In genomic region chr7:96823274-96823673, GRCh38 we compare ENCODE assay signal across 11 cellular contexts.
DNase-seq lines count a peak whose midpoint lies in the region; ATAC-seq, FAIRE-seq and TF ChIP-seq lines count a peak whose summit lies in the region.
"Had no signal": no experiment of that assay in that cellular context is flagged by ENCODE, and none has a peak within 500 bp of the region (broad histone marks: within the 10 kb centered on the region; RNA-seq: fewer than 3 reads in every experiment).

No MANE protein-coding gene starts in this region.

- H3K27me3 Mint-ChIP-seq in CD4-positive, alpha-beta T cell = peaks cover 57% of the 10 kb centered on the region

- H3K9ac ChIP-seq in keratinocyte (ENCODE audit: control insufficient read depth, extremely low read depth, insufficient read depth, low read length) = no peak overlapping the region

- H3K4me3 Mint-ChIP-seq in CD4-positive, alpha-beta T cell = no peak overlapping the region

- H3K4me3 ChIP-seq in keratinocyte (ENCODE audit: control insufficient read depth in 2 of 3, extremely low read depth in 1 of 3, insufficient read depth in 2 of 3, low read depth in 1 of 3, low read length in 3 of 3) (no peak overlapping the region), ascending aorta (no peak overlapping the region), mucosa of descending colon (no peak overlapping the region)

- peak overlapping the region; percentile 36 for H3K4me2 ChIP-seq in keratinocyte (ENCODE audit: control insufficient read depth, extremely low read depth, insufficient read depth, low read depth, low read length)

- H3K9me3 ChIP-seq in keratinocyte (ENCODE audit: control insufficient read depth, low read depth, low read length) (no peaks in the 10 kb centered on the region), ascending aorta (no peaks in the 10 kb centered on the region), mucosa of descending colon (no peaks in the 10 kb centered on the region)
- no peaks in the 10 kb centered on the region for H3K9me3 ChIP-seq in CD4-positive, alpha-beta T cell (ENCODE audit: control insufficient read depth, low read length)

- ATAC-seq in GM21786 (IDR thresholded peaks at IDR 0.05; ENCODE audit: unreplicated experiment) (no peak), mucosa of descending colon (no peak)
- no peak for ATAC-seq in CD4-positive, alpha-beta T cell (ENCODE audit: poor library complexity)

- no peak overlapping the region for H3K27ac Mint-ChIP-seq in CD4-positive, alpha-beta T cell

- H3K4me1 Mint-ChIP-seq in CD4-positive, alpha-beta T cell (ENCODE audit: low read depth) = no peaks in the 10 kb centered on the region

- no peaks in the 10 kb centered on the region for H3K9me1 ChIP-seq in keratinocyte (ENCODE audit: control insufficient read depth, extremely low read depth, insufficient read depth, low read length)

- no peaks in the 10 kb centered on the region for H3K27me3 ChIP-seq in keratinocyte (ENCODE audit: control insufficient read depth, extremely low read depth, insufficient read depth, low read length)
- H3K27me3 ChIP-seq in ascending aorta = no peaks in the 10 kb centered on the region
- peaks cover 20% of the 10 kb centered on the region for H3K27me3 ChIP-seq in CD4-positive, alpha-beta T cell (ENCODE audit: control insufficient read depth, insufficient read depth, low read length)

- DNase-seq in Caki2 (ENCODE audit: low read depth) = peak; percentile 23
- DNase-seq in HPDE6-E6E7 (ENCODE audit: extremely low spot score) = peak; percentile 33
- peak; percentile 2 for DNase-seq in amniotic epithelial cell (ENCODE audit: low read depth)
- DNase-seq in keratinocyte (ENCODE audit: low read depth, low spot score) = peak; percentile 48
- no peak for DNase-seq in ascending aorta (ENCODE audit: low spot score in 2 of 2)
- no peak for DNase-seq in mucosa of descending colon
- DNase-seq in CD4-positive, alpha-beta T cell = no peak
- DNase-seq: activated naive CD4-positive, alpha-beta T cell treated with anti-CD3 and anti-CD28 coated beads, Interleukin-2, amount 50 U/mL, for 16 hours; NCI-H2029; stimulated activated CD4-positive, alpha-beta T cell treated with anti-CD3 and anti-CD28 coated beads, Interleukin-2, amount 100 ng/mL, for 24 hours had no signal

- POLR2A ChIA-PET in CD4-positive, alpha-beta T cell (lab: Charles Lee) = no interaction called here

- H3K27ac ChIP-seq in keratinocyte (ENCODE audit: control insufficient read depth, insufficient read depth, low read length) = peak overlapping the region; percentile 42
- no peak overlapping the region for H3K27ac ChIP-seq in ascending aorta
- no peak overlapping the region for H3K27ac ChIP-seq in CD4-positive, alpha-beta T cell (ENCODE audit: low read depth, low read length)

- no peaks in the 10 kb centered on the region for H3K79me2 ChIP-seq in keratinocyte (ENCODE audit: control insufficient read depth, insufficient read depth, low read length)

- CTCF ChIA-PET in CD4-positive, alpha-beta T cell (lab: Charles Lee) = no interaction called here

- TF ChIP-seq CTCF in keratinocyte (optimal IDR thresholded peaks at IDR 0.05 in 1 of 3, IDR thresholded peaks at IDR 0.05 in 1 of 3, conservative IDR thresholded peaks at IDR 0.05 in 1 of 3; ENCODE audit: extremely low read depth in 1 of 3, insufficient read depth in 2 of 3, low read length in 3 of 3) = no peak
- no peak for TF ChIP-seq CTCF in ascending aorta (IDR thresholded peaks at IDR 0.05)
- TF ChIP-seq CTCF in mucosa of descending colon (IDR thresholded peaks at IDR 0.05) = no peak
- TF ChIP-seq CTCF in CD4-positive, alpha-beta T cell (IDR thresholded peaks at IDR 0.05) = no peak

- intact Hi-C loops in ascending aorta (cut with DNase I) (no loop called here), mucosa of descending colon (cut with DNase I, micrococcal nuclease) (no loop called here)
- intact Hi-C loops in CD4-positive, alpha-beta T cell (cut with DNase I, micrococcal nuclease) = no loop called here

- no peaks in the 10 kb centered on the region for H3K36me3 ChIP-seq in keratinocyte (ENCODE audit: control insufficient read depth in 2 of 2, extremely low read depth in 1 of 2, insufficient read depth in 2 of 2, low read length in 2 of 2)
- no peaks in the 10 kb centered on the region for H3K36me3 ChIP-seq in ascending aorta
- H3K36me3 ChIP-seq in mucosa of descending colon (ENCODE audit: low read depth) = no peaks in the 10 kb centered on the region

- H3K4me1 ChIP-seq in keratinocyte (ENCODE audit: control insufficient read depth, extremely low read depth, insufficient read depth, low read length) (peaks cover 4% of the 10 kb centered on the region), ascending aorta (no peaks in the 10 kb centered on the region), mucosa of descending colon (ENCODE audit: low read depth) (no peaks in the 10 kb centered on the region)

- FAIRE-seq in keratinocyte (lab: Jason Lieb, UNC) = peak; percentile 17

- H2AFZ ChIP-seq in keratinocyte (ENCODE audit: control insufficient read depth, low read length) = no peak overlapping the region

- H4K20me1 ChIP-seq in keratinocyte (ENCODE audit: control insufficient read depth, extremely low read depth, insufficient read depth, low read length) = no peaks in the 10 kb centered on the region

- H3K9me3 Mint-ChIP-seq in CD4-positive, alpha-beta T cell = no peaks in the 10 kb centered on the region

- dilution Hi-C loops in keratinocyte (cut with MboI; ENCODE audit: extremely low pct_ligation_motif_present, low sequenced_read_pairs) = no loop called here

- in situ Hi-C loops in Caki2 (cut with HindIII; ENCODE audit: low pct_unique_long_range_greater_than_20kb, low sequenced_read_pairs) = no loop called here

- no peaks in the 10 kb centered on the region for H3K36me3 Mint-ChIP-seq in CD4-positive, alpha-beta T cell (ENCODE audit: low read depth)

Comparison
In these comparisons a context has a peak if more than half of its experiments do, and no peak if none do; other contexts are left out.
1. DNase-seq: peak in Caki2 (single experiment), HPDE6-E6E7 (single experiment), amniotic epithelial cell (single experiment) and keratinocyte (single experiment); none in ascending aorta (0 of 2), mucosa of descending colon (0 of 3) and CD4-positive, alpha-beta T cell (0 of 10).